Comparison of ENCODE assay signal across 1 cellular context in the genomic region with DNA sequence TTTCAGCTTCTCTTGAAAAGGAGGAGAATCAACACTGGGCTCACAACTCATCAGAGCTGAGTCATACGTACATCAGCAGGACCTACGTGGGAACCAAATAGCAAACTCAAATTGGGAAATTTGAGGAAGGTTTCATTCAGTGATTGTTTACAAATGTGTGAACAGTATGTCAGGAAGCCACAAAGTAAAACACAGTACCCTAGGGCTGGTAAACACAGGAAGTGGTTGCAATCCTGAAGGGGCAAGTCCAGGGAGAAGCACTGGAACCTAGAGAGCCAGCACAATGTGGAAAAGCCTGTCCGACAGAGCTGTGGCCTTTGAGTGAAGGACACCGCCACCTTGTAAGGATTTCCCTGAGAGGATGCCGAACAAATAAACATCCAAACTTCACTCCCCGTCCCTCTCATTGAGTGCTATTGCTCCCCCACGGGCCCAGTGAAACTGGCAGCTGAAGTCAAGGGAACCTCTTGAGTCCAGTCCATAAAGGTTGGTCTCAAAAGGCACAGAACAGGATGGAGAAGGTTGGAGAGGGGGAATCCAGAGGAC.
TF ChIP-seq lines count a peak whose summit lies in the region.

No MANE protein-coding gene starts in this region.

TF ChIP-seq in HepG2, 621 proteins besides CTCF, POLR2A, EP300 and RAD21 (continued from another document and continues in another):
- TF ChIP-seq, protein P1, sequence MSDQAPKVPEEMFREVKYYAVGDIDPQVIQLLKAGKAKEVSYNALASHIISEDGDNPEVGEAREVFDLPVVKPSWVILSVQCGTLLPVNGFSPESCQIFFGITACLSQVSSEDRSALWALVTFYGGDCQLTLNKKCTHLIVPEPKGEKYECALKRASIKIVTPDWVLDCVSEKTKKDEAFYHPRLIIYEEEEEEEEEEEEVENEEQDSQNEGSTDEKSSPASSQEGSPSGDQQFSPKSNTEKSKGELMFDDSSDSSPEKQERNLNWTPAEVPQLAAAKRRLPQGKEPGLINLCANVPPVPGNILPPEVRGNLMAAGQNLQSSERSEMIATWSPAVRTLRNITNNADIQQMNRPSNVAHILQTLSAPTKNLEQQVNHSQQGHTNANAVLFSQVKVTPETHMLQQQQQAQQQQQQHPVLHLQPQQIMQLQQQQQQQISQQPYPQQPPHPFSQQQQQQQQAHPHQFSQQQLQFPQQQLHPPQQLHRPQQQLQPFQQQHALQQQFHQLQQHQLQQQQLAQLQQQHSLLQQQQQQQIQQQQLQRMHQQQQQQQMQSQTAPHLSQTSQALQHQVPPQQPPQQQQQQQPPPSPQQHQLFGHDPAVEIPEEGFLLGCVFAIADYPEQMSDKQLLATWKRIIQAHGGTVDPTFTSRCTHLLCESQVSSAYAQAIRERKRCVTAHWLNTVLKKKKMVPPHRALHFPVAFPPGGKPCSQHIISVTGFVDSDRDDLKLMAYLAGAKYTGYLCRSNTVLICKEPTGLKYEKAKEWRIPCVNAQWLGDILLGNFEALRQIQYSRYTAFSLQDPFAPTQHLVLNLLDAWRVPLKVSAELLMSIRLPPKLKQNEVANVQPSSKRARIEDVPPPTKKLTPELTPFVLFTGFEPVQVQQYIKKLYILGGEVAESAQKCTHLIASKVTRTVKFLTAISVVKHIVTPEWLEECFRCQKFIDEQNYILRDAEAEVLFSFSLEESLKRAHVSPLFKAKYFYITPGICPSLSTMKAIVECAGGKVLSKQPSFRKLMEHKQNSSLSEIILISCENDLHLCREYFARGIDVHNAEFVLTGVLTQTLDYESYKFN (CRISPR knock-in tag; conservative IDR thresholded peaks at IDR 0.05), result peak; percentile 64
- TF ChIP-seq NFKBIZ (CRISPR knock-in tag; IDR thresholded peaks at IDR 0.05) (peak; percentile 58; the same call in 1 of the 2 replicates), BCL6 (CRISPR knock-in tag; IDR thresholded peaks at IDR 0.05) (peak; percentile 88), HHEX (CRISPR knock-in tag; IDR thresholded peaks at IDR 0.05) (no peak), KLF6 (CRISPR knock-in tag; IDR thresholded peaks at IDR 0.05) (peak; percentile 49; the same call in 1 of the 2 replicates), DR1 (CRISPR knock-in tag; IDR thresholded peaks at IDR 0.05) (no peak), ZNF749 (CRISPR knock-in tag; IDR thresholded peaks at IDR 0.05; ENCODE audit: borderline replicate concordance) (0 out of 2 replicates have a peak, but pooled peaks have one; percentile 46), ZNF792 (CRISPR knock-in tag; IDR thresholded peaks at IDR 0.05) (peak; percentile 69; the same call in 1 of the 2 replicates), GATAD2A (CRISPR knock-in tag; IDR thresholded peaks at IDR 0.05) (peak; percentile 85), CEBPB (IDR thresholded peaks at IDR 0.05; ENCODE audit: borderline replicate concordance, low read depth, low read length) (peak; percentile 45; the same call in 1 of the 2 replicates), SIX1 (CRISPR knock-in tag; IDR thresholded peaks at IDR 0.05; ENCODE audit: borderline replicate concordance) (peak; percentile 31; the same call in 1 of the 2 replicates), FOXA3 (CRISPR knock-in tag; IDR thresholded peaks at IDR 0.05) (peak; percentile 92), NR3C1 (CRISPR knock-in tag; IDR thresholded peaks at IDR 0.05) (no peak), ZBTB20 (CRISPR knock-in tag; IDR thresholded peaks at IDR 0.05; ENCODE audit: borderline replicate concordance, low read depth) (0 out of 2 replicates have a peak, but pooled peaks have one; percentile 20), LCORL (IDR thresholded peaks at IDR 0.05) (no peak; the same call in 1 of the 2 replicates), LCORL (CRISPR knock-in tag; IDR thresholded peaks at IDR 0.05) (0 out of 2 replicates have a peak, but pooled peaks have one; percentile 22), RBFOX2 (IDR thresholded peaks at IDR 0.05; ENCODE audit: low read depth, low read length) (0 out of 2 replicates have a peak, but pooled peaks have one; percentile 25), ELF3 (CRISPR knock-in tag; IDR thresholded peaks at IDR 0.05) (peak; percentile 47), DMAP1 (CRISPR knock-in tag; IDR thresholded peaks at IDR 0.05) (no peak), CREB1 (IDR thresholded peaks at IDR 0.05) (no peak), CREB1 (CRISPR knock-in tag; IDR thresholded peaks at IDR 0.05) (peak; percentile 31; the same call in 1 of the 2 replicates), ZNF263 (CRISPR knock-in tag; IDR thresholded peaks at IDR 0.05) (no peak), KDM2A (CRISPR knock-in tag; IDR thresholded peaks at IDR 0.05; ENCODE audit: borderline replicate concordance, low read depth) (peak; percentile 34; the same call in 1 of the 2 replicates), SOX6 (IDR thresholded peaks at IDR 0.05) (no peak), SOX6 (CRISPR knock-in tag; IDR thresholded peaks at IDR 0.05) (peak; percentile 81), TEAD3 (CRISPR knock-in tag; optimal IDR thresholded peaks at IDR 0.05; ENCODE audit: borderline replicate concordance) (peak; percentile 18), RARA (CRISPR knock-in tag; IDR thresholded peaks at IDR 0.05) (peak; percentile 70; the same call in 1 of the 2 replicates), FOSL2 (CRISPR knock-in tag; IDR thresholded peaks at IDR 0.05) (peak; percentile 92), ARNT2 (CRISPR knock-in tag; IDR thresholded peaks at IDR 0.05; ENCODE audit: low read depth) (peak; percentile 37; the same call in 1 of the 2 replicates), FOXK1 (CRISPR knock-in tag; IDR thresholded peaks at IDR 0.05; ENCODE audit: borderline replicate concordance, low read depth) (peak; percentile 65; the same call in 1 of the 2 replicates), CCDC6 (CRISPR knock-in tag; IDR thresholded peaks at IDR 0.05) (no peak), RXRB (CRISPR knock-in tag; IDR thresholded peaks at IDR 0.05; ENCODE audit: borderline replicate concordance) (peak; percentile 48; the same call in 1 of the 2 replicates), ELF1 (CRISPR knock-in tag; IDR thresholded peaks at IDR 0.05) (peak; percentile 71), ZFP36 (IDR thresholded peaks at IDR 0.05; ENCODE audit: borderline replicate concordance, low read depth, low read length, partially characterized antibody) (no peak), SMARCE1 (IDR thresholded peaks at IDR 0.05; ENCODE audit: borderline replicate concordance) (no peak), ZNF207 (IDR thresholded peaks at IDR 0.05; ENCODE audit: borderline replicate concordance) (no peak), ZNF670 (CRISPR knock-in tag; IDR thresholded peaks at IDR 0.05; ENCODE audit: borderline replicate concordance) (0 out of 2 replicates have a peak, but pooled peaks have one; percentile 54), TBX3 (IDR thresholded peaks at IDR 0.05; ENCODE audit: borderline replicate concordance) (no peak)
- TF ChIP-seq, protein P2, sequence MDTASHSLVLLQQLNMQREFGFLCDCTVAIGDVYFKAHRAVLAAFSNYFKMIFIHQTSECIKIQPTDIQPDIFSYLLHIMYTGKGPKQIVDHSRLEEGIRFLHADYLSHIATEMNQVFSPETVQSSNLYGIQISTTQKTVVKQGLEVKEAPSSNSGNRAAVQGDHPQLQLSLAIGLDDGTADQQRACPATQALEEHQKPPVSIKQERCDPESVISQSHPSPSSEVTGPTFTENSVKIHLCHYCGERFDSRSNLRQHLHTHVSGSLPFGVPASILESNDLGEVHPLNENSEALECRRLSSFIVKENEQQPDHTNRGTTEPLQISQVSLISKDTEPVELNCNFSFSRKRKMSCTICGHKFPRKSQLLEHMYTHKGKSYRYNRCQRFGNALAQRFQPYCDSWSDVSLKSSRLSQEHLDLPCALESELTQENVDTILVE (CRISPR knock-in tag; IDR thresholded peaks at IDR 0.05), result peak; percentile 42; the same call in 1 of the 2 replicates
- TF ChIP-seq, protein P3, sequence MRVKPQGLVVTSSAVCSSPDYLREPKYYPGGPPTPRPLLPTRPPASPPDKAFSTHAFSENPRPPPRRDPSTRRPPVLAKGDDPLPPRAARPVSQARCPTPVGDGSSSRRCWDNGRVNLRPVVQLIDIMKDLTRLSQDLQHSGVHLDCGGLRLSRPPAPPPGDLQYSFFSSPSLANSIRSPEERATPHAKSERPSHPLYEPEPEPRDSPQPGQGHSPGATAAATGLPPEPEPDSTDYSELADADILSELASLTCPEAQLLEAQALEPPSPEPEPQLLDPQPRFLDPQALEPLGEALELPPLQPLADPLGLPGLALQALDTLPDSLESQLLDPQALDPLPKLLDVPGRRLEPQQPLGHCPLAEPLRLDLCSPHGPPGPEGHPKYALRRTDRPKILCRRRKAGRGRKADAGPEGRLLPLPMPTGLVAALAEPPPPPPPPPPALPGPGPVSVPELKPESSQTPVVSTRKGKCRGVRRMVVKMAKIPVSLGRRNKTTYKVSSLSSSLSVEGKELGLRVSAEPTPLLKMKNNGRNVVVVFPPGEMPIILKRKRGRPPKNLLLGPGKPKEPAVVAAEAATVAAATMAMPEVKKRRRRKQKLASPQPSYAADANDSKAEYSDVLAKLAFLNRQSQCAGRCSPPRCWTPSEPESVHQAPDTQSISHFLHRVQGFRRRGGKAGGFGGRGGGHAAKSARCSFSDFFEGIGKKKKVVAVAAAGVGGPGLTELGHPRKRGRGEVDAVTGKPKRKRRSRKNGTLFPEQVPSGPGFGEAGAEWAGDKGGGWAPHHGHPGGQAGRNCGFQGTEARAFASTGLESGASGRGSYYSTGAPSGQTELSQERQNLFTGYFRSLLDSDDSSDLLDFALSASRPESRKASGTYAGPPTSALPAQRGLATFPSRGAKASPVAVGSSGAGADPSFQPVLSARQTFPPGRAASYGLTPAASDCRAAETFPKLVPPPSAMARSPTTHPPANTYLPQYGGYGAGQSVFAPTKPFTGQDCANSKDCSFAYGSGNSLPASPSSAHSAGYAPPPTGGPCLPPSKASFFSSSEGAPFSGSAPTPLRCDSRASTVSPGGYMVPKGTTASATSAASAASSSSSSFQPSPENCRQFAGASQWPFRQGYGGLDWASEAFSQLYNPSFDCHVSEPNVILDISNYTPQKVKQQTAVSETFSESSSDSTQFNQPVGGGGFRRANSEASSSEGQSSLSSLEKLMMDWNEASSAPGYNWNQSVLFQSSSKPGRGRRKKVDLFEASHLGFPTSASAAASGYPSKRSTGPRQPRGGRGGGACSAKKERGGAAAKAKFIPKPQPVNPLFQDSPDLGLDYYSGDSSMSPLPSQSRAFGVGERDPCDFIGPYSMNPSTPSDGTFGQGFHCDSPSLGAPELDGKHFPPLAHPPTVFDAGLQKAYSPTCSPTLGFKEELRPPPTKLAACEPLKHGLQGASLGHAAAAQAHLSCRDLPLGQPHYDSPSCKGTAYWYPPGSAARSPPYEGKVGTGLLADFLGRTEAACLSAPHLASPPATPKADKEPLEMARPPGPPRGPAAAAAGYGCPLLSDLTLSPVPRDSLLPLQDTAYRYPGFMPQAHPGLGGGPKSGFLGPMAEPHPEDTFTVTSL (CRISPR knock-in tag; IDR thresholded peaks at IDR 0.05; ENCODE audit: borderline replicate concordance), result peak; percentile 77; the same call in 1 of the 2 replicates
- TF ChIP-seq, protein P4, sequence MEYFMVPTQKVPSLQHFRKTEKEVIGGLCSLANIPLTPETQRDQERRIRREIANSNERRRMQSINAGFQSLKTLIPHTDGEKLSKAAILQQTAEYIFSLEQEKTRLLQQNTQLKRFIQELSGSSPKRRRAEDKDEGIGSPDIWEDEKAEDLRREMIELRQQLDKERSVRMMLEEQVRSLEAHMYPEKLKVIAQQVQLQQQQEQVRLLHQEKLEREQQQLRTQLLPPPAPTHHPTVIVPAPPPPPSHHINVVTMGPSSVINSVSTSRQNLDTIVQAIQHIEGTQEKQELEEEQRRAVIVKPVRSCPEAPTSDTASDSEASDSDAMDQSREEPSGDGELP (IDR thresholded peaks at IDR 0.05; ENCODE audit: borderline replicate concordance, low read depth), result 0 out of 2 replicates have a peak, but pooled peaks have one; percentile 11
- TF ChIP-seq, protein P5, sequence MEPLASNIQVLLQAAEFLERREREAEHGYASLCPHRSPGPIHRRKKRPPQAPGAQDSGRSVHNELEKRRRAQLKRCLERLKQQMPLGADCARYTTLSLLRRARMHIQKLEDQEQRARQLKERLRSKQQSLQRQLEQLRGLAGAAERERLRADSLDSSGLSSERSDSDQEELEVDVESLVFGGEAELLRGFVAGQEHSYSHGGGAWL (CRISPR knock-in tag; IDR thresholded peaks at IDR 0.05), result no peak
- TF ChIP-seq, protein P6, sequence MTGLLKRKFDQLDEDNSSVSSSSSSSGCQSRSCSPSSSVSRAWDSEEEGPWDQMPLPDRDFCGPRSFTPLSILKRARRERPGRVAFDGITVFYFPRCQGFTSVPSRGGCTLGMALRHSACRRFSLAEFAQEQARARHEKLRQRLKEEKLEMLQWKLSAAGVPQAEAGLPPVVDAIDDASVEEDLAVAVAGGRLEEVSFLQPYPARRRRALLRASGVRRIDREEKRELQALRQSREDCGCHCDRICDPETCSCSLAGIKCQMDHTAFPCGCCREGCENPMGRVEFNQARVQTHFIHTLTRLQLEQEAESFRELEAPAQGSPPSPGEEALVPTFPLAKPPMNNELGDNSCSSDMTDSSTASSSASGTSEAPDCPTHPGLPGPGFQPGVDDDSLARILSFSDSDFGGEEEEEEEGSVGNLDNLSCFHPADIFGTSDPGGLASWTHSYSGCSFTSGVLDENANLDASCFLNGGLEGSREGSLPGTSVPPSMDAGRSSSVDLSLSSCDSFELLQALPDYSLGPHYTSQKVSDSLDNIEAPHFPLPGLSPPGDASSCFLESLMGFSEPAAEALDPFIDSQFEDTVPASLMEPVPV (CRISPR knock-in tag; IDR thresholded peaks at IDR 0.05), result no peak
- TF ChIP-seq, protein P7, sequence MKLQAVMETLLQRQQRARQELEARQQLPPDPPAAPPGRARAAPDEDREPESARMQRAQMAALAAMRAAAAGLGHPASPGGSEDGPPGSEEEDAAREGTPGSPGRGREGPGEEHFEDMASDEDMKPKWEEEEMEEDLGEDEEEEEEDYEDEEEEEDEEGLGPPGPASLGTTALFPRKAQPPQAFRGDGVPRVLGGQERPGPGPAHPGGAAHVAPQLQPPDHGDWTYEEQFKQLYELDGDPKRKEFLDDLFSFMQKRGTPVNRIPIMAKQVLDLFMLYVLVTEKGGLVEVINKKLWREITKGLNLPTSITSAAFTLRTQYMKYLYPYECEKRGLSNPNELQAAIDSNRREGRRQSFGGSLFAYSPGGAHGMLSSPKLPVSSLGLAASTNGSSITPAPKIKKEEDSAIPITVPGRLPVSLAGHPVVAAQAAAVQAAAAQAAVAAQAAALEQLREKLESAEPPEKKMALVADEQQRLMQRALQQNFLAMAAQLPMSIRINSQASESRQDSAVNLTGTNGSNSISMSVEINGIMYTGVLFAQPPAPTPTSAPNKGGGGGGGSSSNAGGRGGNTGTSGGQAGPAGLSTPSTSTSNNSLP (IDR thresholded peaks at IDR 0.05; ENCODE audit: low read depth, low read length), result 0 out of 2 replicates have a peak, but pooled peaks have one; percentile 41
